1 cellular context compared by ENCODE assay signal in genomic region chr20:45251884-45252571, GRCh38.
TF ChIP-seq lines count a peak whose summit lies in the region.

No MANE protein-coding gene starts in this region.

TF ChIP-seq in WTC11, 78 proteins besides CTCF, POLR2A, EP300 and RAD21 (continued from another document):
- TF ChIP-seq USF1 (CRISPR knock-in tag; IDR thresholded peaks at IDR 0.05) (no peak), CREB1 (CRISPR knock-in tag; IDR thresholded peaks at IDR 0.05) (no peak), FOXP1 (CRISPR knock-in tag; IDR thresholded peaks at IDR 0.05; ENCODE audit: borderline replicate concordance) (no peak), GTF2I (CRISPR knock-in tag; conservative IDR thresholded peaks at IDR 0.05) (no peak), ZNF121 (CRISPR knock-in tag; IDR thresholded peaks at IDR 0.05) (no peak), MYBL2 (CRISPR knock-in tag; IDR thresholded peaks at IDR 0.05) (no peak), MLX (CRISPR knock-in tag; IDR thresholded peaks at IDR 0.05) (no peak), CREM (CRISPR knock-in tag; IDR thresholded peaks at IDR 0.05) (no peak), ZNF138 (CRISPR knock-in tag; conservative IDR thresholded peaks at IDR 0.05) (no peak), ATF2 (CRISPR knock-in tag; IDR thresholded peaks at IDR 0.05; ENCODE audit: borderline replicate concordance, low read depth) (no peak), ZNF396 (CRISPR knock-in tag; IDR thresholded peaks at IDR 0.05; ENCODE audit: borderline replicate concordance) (no peak), MXD4 (CRISPR knock-in tag; IDR thresholded peaks at IDR 0.05; ENCODE audit: borderline replicate concordance) (no peak), E2F4 (CRISPR knock-in tag; IDR thresholded peaks at IDR 0.05; ENCODE audit: borderline replicate concordance, low read depth) (no peak), ZNF263 (CRISPR knock-in tag; IDR thresholded peaks at IDR 0.05; ENCODE audit: low read depth) (no peak)
- TF ChIP-seq, protein P1, sequence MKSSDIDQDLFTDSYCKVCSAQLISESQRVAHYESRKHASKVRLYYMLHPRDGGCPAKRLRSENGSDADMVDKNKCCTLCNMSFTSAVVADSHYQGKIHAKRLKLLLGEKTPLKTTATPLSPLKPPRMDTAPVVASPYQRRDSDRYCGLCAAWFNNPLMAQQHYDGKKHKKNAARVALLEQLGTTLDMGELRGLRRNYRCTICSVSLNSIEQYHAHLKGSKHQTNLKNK (CRISPR knock-in tag; IDR thresholded peaks at IDR 0.05) = no peak
